31 cellular contexts compared by ENCODE assay signal in genomic region chr4:119243868-119244267, GRCh38.
"Had no signal": no experiment of that assay in that cellular context is flagged by ENCODE, and none has a peak within 500 bp of the region (broad histone marks: within the 10 kb centered on the region; RNA-seq: fewer than 3 reads in every experiment).

No MANE protein-coding gene starts in this region.

- H3K27me3 ChIP-seq: brain microvascular endothelial cell, MG63, Peyer's patch, SJSA1 had no signal

- ATAC-seq: activated CD8-positive, alpha-beta T cell treated with anti-CD3 and anti-CD28 coated beads for 36 hours; activated T-cell treated with anti-CD3 and anti-CD28 coated beads, Interleukin-2, amount 50 U/mL, for 72 hours; activated T-helper 17 cell treated with anti-CD3 and anti-CD28 coated beads, Interleukin-2, amount 50 U/mL, for 72 hours; PC-3 had no signal

- H3K27ac ChIP-seq: brain microvascular endothelial cell, Peyer's patch, SJSA1 had no signal

- H3K4me1 ChIP-seq: Peyer's patch had no signal

- H3K4me3 ChIP-seq: MG63, Peyer's patch, SJSA1 had no signal

- H3K9me3 ChIP-seq: MG63, Peyer's patch, SJSA1 had no signal

- DNase-seq: activated CD4-positive, alpha-beta T cell treated with anti-CD3 and anti-CD28 coated beads, Interleukin-2, amount 10 ng/mL, durations not matched to agents 24 days and 14 days; activated CD4-positive, alpha-beta T cell treated with anti-CD3 and anti-CD28 coated beads, Interleukin-2, amount 50 U/mL, for 4 hours; activated CD8-positive, alpha-beta T cell treated with anti-CD3 and anti-CD28 coated beads for 36 hours; activated effector memory CD4-positive, alpha-beta T cell treated with anti-CD3 and anti-CD28 coated beads, Interleukin-2, amount 50 U/mL, for 16 hours; activated naive CD4-positive, alpha-beta T cell; activated naive CD4-positive, alpha-beta T cell treated with anti-CD3 and anti-CD28 coated beads, Interleukin-2, amount 50 U/mL, for 16 hours; activated naive CD8-positive, alpha-beta T cell treated with anti-CD3 and anti-CD28 coated beads for 36 hours; activated T-cell treated with anti-CD3 and anti-CD28 coated beads, Interleukin-2, amount 50 U/mL, for 1 hour; activated T-cell treated with anti-CD3 and anti-CD28 coated beads, Interleukin-2, amount 50 U/mL, for 72 hours; amniotic stem cell; aorta; brain microvascular endothelial cell; central memory CD4-positive, alpha-beta T cell; Karpas-422; KBM-7; MG63; NCI-H1048; NCI-H146; NCI-H187; NCI-H2029 treated with DMSO at 0.1 percent for 48 hours; NCI-H2107; NCI-H226; NCI-H446 treated with DMSO at 0.1 percent for 48 hours; NCI-H524 treated with DMSO at 0.1 percent for 48 hours; PC-3; Peyer's patch; RPMI8226; SHP77 treated with DMSO at 0.1 percent for 48 hours had no signal

- FAIRE-seq: TTC549 had no signal
